8 cellular contexts compared by ENCODE assay signal in genomic region chrX:71282514-71283408, GRCh38. TPM values are rescaled to one million over a fixed set of nuclear protein-coding genes. Genes with fewer than 3 reads are reported as not detected.
DNase-seq lines count a peak whose midpoint lies in the region; ATAC-seq and TF ChIP-seq lines count a peak whose summit lies in the region.

No MANE protein-coding gene starts in this region.

- peaks cover 0 to 8% (median 0%) of the 10 kb centered on the region in 3 donors for H3K9me3 Mint-ChIP-seq in IgD-negative memory B cell
- H3K9me3 Mint-ChIP-seq in neural progenitor cell, result peaks cover 14% of the 10 kb centered on the region

- H3F3A ChIP-seq in DOHH2 (ENCODE audit: control insufficient read depth, insufficient read depth), result no peaks in the 10 kb centered on the region
- peaks cover 22% of the 10 kb centered on the region for H3F3A ChIP-seq in neural progenitor cell (ENCODE audit: low read depth)

- H3K4me1 ChIP-seq in DOHH2 (ENCODE audit: control insufficient read depth, low read length) (peaks cover 18% of the 10 kb centered on the region), neural progenitor cell (peaks cover 17% of the 10 kb centered on the region), urinary bladder (ENCODE audit: insufficient read depth) (no peaks in the 10 kb centered on the region)

- 18% methylated on average over 17 of the region's 17 CpGs for WGBS in urinary bladder

- H3K27ac Mint-ChIP-seq in IgD-negative memory B cell (peak overlapping the region; percentile 99 to 100 (median 100)), neural progenitor cell (peak overlapping the region; percentile 99)

- peaks cover 47% of the 10 kb centered on the region for H3K79me2 ChIP-seq in DOHH2 (ENCODE audit: control insufficient read depth, low read length)
- H3K79me2 ChIP-seq in neural progenitor cell (ENCODE audit: low read depth), result peaks cover 48% of the 10 kb centered on the region

- H3K27ac ChIP-seq in DOHH2 (ENCODE audit: low read depth, low read length) (peak overlapping the region; percentile 76), epithelial cell of prostate (peak overlapping the region; percentile 79), neural progenitor cell (peak overlapping the region; percentile 78), urinary bladder (ENCODE audit: low read depth) (peak overlapping the region; percentile 83)

- H2AFZ ChIP-seq in neural progenitor cell (replicated peaks), result peak overlapping the region; percentile 36

- no peaks in the 10 kb centered on the region for H3K27me3 ChIP-seq in DOHH2 (ENCODE audit: control insufficient read depth, low read length)
- no peaks in the 10 kb centered on the region for H3K27me3 ChIP-seq in neural progenitor cell

- H3K4me3 ChIP-seq in DOHH2 (ENCODE audit: low read length) (peak overlapping the region; percentile 93), neural progenitor cell (peak overlapping the region; percentile 10), urinary bladder (ENCODE audit: low read depth, low read length) (peak overlapping the region; percentile 41)

- H3K27me3 Mint-ChIP-seq in IgD-negative memory B cell, result no peaks in the 10 kb centered on the region
- H3K27me3 Mint-ChIP-seq in neural progenitor cell (ENCODE audit: insufficient read depth, low read depth), result peaks cover 2% of the 10 kb centered on the region

- H4K20me1 ChIP-seq in DOHH2 (ENCODE audit: control insufficient read depth, insufficient read depth, low read depth, low read length) (peaks cover 5% of the 10 kb centered on the region; the same call in 1 of the 2 replicates), neural progenitor cell (ENCODE audit: low read depth) (peaks cover 39% of the 10 kb centered on the region)

- DNase-seq in activated CD4-positive, alpha-beta T cell treated with anti-CD3 and anti-CD28 coated beads, Interleukin-2, amount 50 U/mL, for 4 hours, result peak; percentile 38 to 46
- DNase-seq in epithelial cell of prostate (ENCODE audit: low read depth, low spot score) (no peak), neural progenitor cell (ENCODE audit: low spot score) (peak; percentile 12), GDM1 (lab: John Stamatoyannopoulos, UW) (no peak)

- H3K36me3 Mint-ChIP-seq in IgD-negative memory B cell (no peaks in the 10 kb centered on the region), neural progenitor cell (peaks cover 7% of the 10 kb centered on the region)

- peaks cover 35% of the 10 kb centered on the region for H3K36me3 ChIP-seq in DOHH2 (ENCODE audit: control insufficient read depth, low read length)
- peaks cover 25% of the 10 kb centered on the region for H3K36me3 ChIP-seq in neural progenitor cell
- no peaks in the 10 kb centered on the region for H3K36me3 ChIP-seq in urinary bladder (ENCODE audit: insufficient read depth)

- H3K4me2 ChIP-seq in DOHH2 (ENCODE audit: low read length) (peak overlapping the region; percentile 71), neural progenitor cell (peak overlapping the region; percentile 70)

- H3K9me3 ChIP-seq in DOHH2 (ENCODE audit: control insufficient read depth, insufficient read depth, low read length), result no peaks in the 10 kb centered on the region
- no peaks in the 10 kb centered on the region for H3K9me3 ChIP-seq in neural progenitor cell (ENCODE audit: low read depth)

- H3K4me1 Mint-ChIP-seq in IgD-negative memory B cell, result peaks cover 2 to 14% (median 9%) of the 10 kb centered on the region in 3 donors
- H3K4me1 Mint-ChIP-seq in neural progenitor cell, result peaks cover 5% of the 10 kb centered on the region

- no peak overlapping the region for H3K9ac ChIP-seq in neural progenitor cell

- no peak for TF ChIP-seq CTCF in DOHH2 (IDR thresholded peaks at IDR 0.05; ENCODE audit: low read depth, low read length, poor library complexity, severe bottlenecking)
- no peak for TF ChIP-seq CTCF in neural progenitor cell (IDR thresholded peaks at IDR 0.05)

- no peaks in the 10 kb centered on the region for H3K9me2 ChIP-seq in DOHH2 (replicated peaks; ENCODE audit: control insufficient read depth, low read length)

- H3K4me3 Mint-ChIP-seq in IgD-negative memory B cell (peak overlapping the region; percentile 97 to 100 (median 98)), neural progenitor cell (peak overlapping the region; percentile 99)

- peak; percentile 31 for ATAC-seq in GM21515 (IDR thresholded peaks at IDR 0.05; ENCODE audit: unreplicated experiment)

RNA-seq across cellular contexts. Expression of gene NONO, which starts 0.7 kb away (rescaled TPM):
- 140 TPM for polyA plus RNA-seq in IgD-negative memory B cell
- total RNA-seq in neural progenitor cell (ENCODE audit: low replicate concordance), result 890 and 916 TPM in 2 replicates
- 261 TPM for total RNA-seq in urinary bladder
- 179 TPM for polyA plus RNA-seq in urinary bladder

RNA-seq across cellular contexts. Expression of gene ITGB1BP2, which starts 18.8 kb away (rescaled TPM):
- polyA plus RNA-seq in IgD-negative memory B cell (not detected), urinary bladder (11.1 TPM)
- total RNA-seq in neural progenitor cell (ENCODE audit: low replicate concordance) (0.99 and 4.8 TPM in 2 replicates), urinary bladder (19.6 TPM)

RNA-seq across cellular contexts. Expression of gene ZMYM3, which starts 28.8 kb away (rescaled TPM):
- 7.0 TPM for polyA plus RNA-seq in IgD-negative memory B cell
- 50.8 and 85.8 TPM in 2 replicates for total RNA-seq in neural progenitor cell (ENCODE audit: low replicate concordance)
- 16.9 TPM for total RNA-seq in urinary bladder
- polyA plus RNA-seq in urinary bladder, result 15.9 TPM

RNA-seq across cellular contexts. Expression of gene GJB1, which starts 59.7 kb away (rescaled TPM):
- not detected for polyA plus RNA-seq in IgD-negative memory B cell
- not detected in 2 replicates for total RNA-seq in neural progenitor cell (ENCODE audit: low replicate concordance)
- total RNA-seq in urinary bladder, result 0.79 TPM
- polyA plus RNA-seq in urinary bladder, result 0.34 TPM

Comparison
In these comparisons a context has a peak if more than half of its experiments do, and no peak if none do; other contexts are left out.
1. H3K4me3 ChIP-seq: peak in every context shown above with its lines; median percentile 93 in DOHH2; 41 in urinary bladder; 10 in neural progenitor cell.
2. DNase-seq: peak in activated CD4-positive, alpha-beta T cell treated with anti-CD3 and anti-CD28 coated beads, Interleukin-2, amount 50 U/mL, for 4 hours (2 of 2) and neural progenitor cell (single experiment); none in epithelial cell of prostate (single experiment) and GDM1 (single experiment).
3. Peak in every context shown above with its lines, with median percentiles within 50 percentile points of each other: H3K27ac ChIP-seq.